8 cellular contexts compared by ENCODE assay signal in the genomic region with DNA sequence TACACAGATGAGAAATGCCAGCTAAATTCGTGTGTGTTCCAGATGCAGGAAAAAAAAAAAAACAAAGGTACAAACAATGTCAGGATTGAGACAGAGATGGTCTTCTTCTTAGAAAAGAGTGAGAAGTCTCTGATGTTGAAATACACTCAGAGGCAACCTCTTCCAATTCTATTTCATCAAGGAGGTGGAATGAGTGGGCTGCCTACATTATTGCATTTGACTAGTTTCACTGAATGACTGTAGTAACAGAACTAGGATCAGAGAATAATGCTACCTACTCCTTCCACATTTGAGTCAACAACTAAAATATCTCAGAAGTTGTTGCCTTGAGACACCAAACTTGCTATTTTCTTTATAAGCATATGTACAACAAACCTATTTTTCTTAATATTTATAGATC.
"Had no signal": no experiment of that assay in that cellular context is flagged by ENCODE, and none has a peak within 500 bp of the region (broad histone marks: within the 10 kb centered on the region; RNA-seq: fewer than 3 reads in every experiment).

No MANE protein-coding gene starts in this region.

- FAIRE-seq: HTR-8/SVneo, K562 had no signal

- DNase-seq: GM23248, GOT3, H7, HFFc6, IMR-90 had no signal

- ATAC-seq: HCT116, K562 had no signal
